ENCODE assay signal across 23 cellular contexts in the genomic region with DNA sequence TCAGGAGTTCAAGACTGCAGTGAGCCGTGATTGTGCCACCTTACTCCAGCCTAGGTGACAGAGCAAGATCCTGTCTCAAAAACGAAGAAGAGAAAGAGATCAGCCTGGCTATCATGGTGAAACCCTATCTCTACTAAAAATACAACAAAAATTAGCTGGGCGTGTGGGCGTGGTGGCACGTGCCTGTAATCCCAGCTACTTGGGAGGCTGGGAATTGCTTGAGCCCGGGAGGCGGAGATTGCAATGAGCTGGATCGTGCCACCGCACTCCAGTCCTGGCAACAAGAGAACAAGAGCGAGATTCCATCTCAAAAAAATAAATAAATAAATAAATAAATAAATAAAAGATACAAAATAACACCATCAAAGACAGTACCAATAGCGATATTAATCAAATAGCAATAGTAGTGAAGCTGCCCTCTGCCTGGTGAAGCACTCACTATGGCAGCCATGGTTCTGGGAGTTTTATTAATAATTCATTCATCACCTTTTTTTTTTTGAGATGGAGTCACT.
"Had no signal": no experiment of that assay in that cellular context is flagged by ENCODE, and none has a peak within 500 bp of the region (broad histone marks: within the 10 kb centered on the region; RNA-seq: fewer than 3 reads in every experiment).

No MANE protein-coding gene starts in this region.

- ATAC-seq: left colon; left lung; naive thymus-derived CD8-positive, alpha-beta T cell; stimulated activated effector memory CD8-positive, alpha-beta T cell treated with anti-CD3 and anti-CD28 coated beads, Interleukin-12 subunit alpha, Interleukin-12 subunit beta, amount 100 ng/mL, for 72 hours had no signal

- H3K27ac ChIP-seq: left lung, lower lobe of right lung, parathyroid adenoma, right atrium auricular region, right lobe of liver, spleen, tibial nerve, upper lobe of left lung, vagina had no signal

- H3K4me3 ChIP-seq: left lung, lower lobe of right lung, right atrium auricular region, right lobe of liver, spleen, tibial nerve, upper lobe of left lung, vagina had no signal

- H2AFZ ChIP-seq: parathyroid adenoma had no signal

- H3K4me1 Mint-ChIP-seq: immature natural killer cell; naive thymus-derived CD8-positive, alpha-beta T cell; neural crest cell; stimulated activated effector memory CD8-positive, alpha-beta T cell treated with anti-CD3 and anti-CD28 coated beads, Interleukin-12 subunit alpha, Interleukin-12 subunit beta, amount 100 ng/mL, for 72 hours had no signal

- H3K4me3 Mint-ChIP-seq: immature natural killer cell; naive thymus-derived CD8-positive, alpha-beta T cell; nephron; neural crest cell; stimulated activated effector memory CD8-positive, alpha-beta T cell treated with anti-CD3 and anti-CD28 coated beads, Interleukin-12 subunit alpha, Interleukin-12 subunit beta, amount 100 ng/mL, for 72 hours; stimulated activated naive CD8-positive, alpha-beta T cell treated with anti-CD3 and anti-CD28 coated beads, Interleukin-15, Interleukin-2, amounts not matched to agents 100 ng/mL and 50 ng/mL, for 24 hours had no signal

- DNase-seq: immature natural killer cell; kidney; left colon; left lung; lower lobe of right lung; mammary epithelial cell; mesenchymal stem cell; naive thymus-derived CD8-positive, alpha-beta T cell; right lobe of liver; small intestine; spleen; stimulated activated CD4-positive, alpha-beta T cell treated with anti-CD3 and anti-CD28 coated beads, Interleukin-4, amount 100 ng/mL, for 24 hours; stimulated activated naive CD4-positive, alpha-beta T cell; upper lobe of left lung had no signal

- H3K9me3 ChIP-seq: left lung, lower lobe of right lung, right atrium auricular region, right lobe of liver, spleen, tibial nerve, upper lobe of left lung, vagina had no signal

- FAIRE-seq: islet of Langerhans, kidney, small intestine had no signal

- H3K9me3 Mint-ChIP-seq: immature natural killer cell; naive thymus-derived CD8-positive, alpha-beta T cell; nephron; neural crest cell; stimulated activated effector memory CD8-positive, alpha-beta T cell treated with anti-CD3 and anti-CD28 coated beads, Interleukin-12 subunit alpha, Interleukin-12 subunit beta, amount 100 ng/mL, for 72 hours; stimulated activated naive CD8-positive, alpha-beta T cell treated with anti-CD3 and anti-CD28 coated beads, Interleukin-15, Interleukin-2, amounts not matched to agents 100 ng/mL and 50 ng/mL, for 24 hours had no signal

- H3K9ac ChIP-seq: parathyroid adenoma had no signal

- H3K27me3 ChIP-seq: left lung, right atrium auricular region, right lobe of liver, spleen, tibial nerve, upper lobe of left lung, vagina had no signal

- H3K36me3 Mint-ChIP-seq: immature natural killer cell; stimulated activated effector memory CD8-positive, alpha-beta T cell treated with anti-CD3 and anti-CD28 coated beads, Interleukin-12 subunit alpha, Interleukin-12 subunit beta, amount 100 ng/mL, for 72 hours had no signal

- H3K27me3 Mint-ChIP-seq: naive thymus-derived CD8-positive, alpha-beta T cell; stimulated activated naive CD8-positive, alpha-beta T cell treated with anti-CD3 and anti-CD28 coated beads, Interleukin-15, Interleukin-2, amounts not matched to agents 100 ng/mL and 50 ng/mL, for 24 hours had no signal

- H3K27ac Mint-ChIP-seq: immature natural killer cell; stimulated activated effector memory CD8-positive, alpha-beta T cell treated with anti-CD3 and anti-CD28 coated beads, Interleukin-12 subunit alpha, Interleukin-12 subunit beta, amount 100 ng/mL, for 72 hours; stimulated activated naive CD8-positive, alpha-beta T cell treated with anti-CD3 and anti-CD28 coated beads, Interleukin-15, Interleukin-2, amounts not matched to agents 100 ng/mL and 50 ng/mL, for 24 hours had no signal
